In genomic region chr10:98427011-98427515, GRCh38 we compare ENCODE assay signal across 29 cellular contexts.
"Had no signal": no experiment of that assay in that cellular context is flagged by ENCODE, and none has a peak within 500 bp of the region (broad histone marks: within the 10 kb centered on the region; RNA-seq: fewer than 3 reads in every experiment).

No MANE protein-coding gene starts in this region.

- H3K4me3 Mint-ChIP-seq: activated naive CD4-positive, alpha-beta T cell treated with anti-CD3 and anti-CD28 coated beads, Interleukin-2, amount 50 U/mL, for 24 hours; activated T-cell treated with anti-CD3 and anti-CD28 coated beads, Interleukin-2, amount 50 U/mL, for 4 hours; activated T-helper 17 cell treated with anti-CD3 and anti-CD28 coated beads, Interleukin-2, amount 50 U/mL, for 72 hours; dendritic cell treated with granulocyte-macrophage colony-stimulating factor and Interleukin-4, amounts not matched to agents 40 ng/mL and 50 ng/mL, for 4 days; natural killer cell treated with Interleukin-12 subunit alpha and Interleukin-12 subunit beta and Interleukin-15 and Interleukin-18, amount 100 ng/mL, for 72 hours; type B pancreatic cell had no signal

- DNase-seq: activated CD4-positive, alpha-beta T cell treated with anti-CD3 and anti-CD28 coated beads, Interleukin-2, amount 50 U/mL, for 1 hour; activated gamma-delta T cell treated with Interleukin-2 at 50 U/mL for 16 hours; activated T-cell treated with anti-CD3 and anti-CD28 coated beads, Interleukin-2, amount 50 U/mL, for 4 hours; central memory CD4-positive, alpha-beta T cell; effector CD4-positive, alpha-beta T cell; esophagus squamous epithelium; foreskin melanocyte; heart right ventricle; mesendoderm; mucosa of descending colon; retina; stimulated activated CD4-positive, alpha-beta T cell treated with anti-CD3 and anti-CD28 coated beads, Interleukin-15, amount 100 ng/mL, for 24 hours; stimulated activated CD4-positive, alpha-beta T cell treated with anti-CD3 and anti-CD28 coated beads, Interleukin-2, amount 100 ng/mL, for 24 hours; stimulated activated naive CD4-positive, alpha-beta T cell treated with Interleukin-2 at 50 U/mL for 16 hours; T-helper 2 cell; uterus had no signal

- ATAC-seq: activated T-cell treated with anti-CD3 and anti-CD28 coated beads, Interleukin-2, amount 50 U/mL, for 4 hours; activated T-helper 17 cell treated with anti-CD3 and anti-CD28 coated beads, Interleukin-2, amount 50 U/mL, for 72 hours; heart right ventricle; left lobe of liver; mucosa of descending colon; natural killer cell treated with Interleukin-12 subunit alpha and Interleukin-12 subunit beta and Interleukin-15 and Interleukin-18, amount 100 ng/mL, for 72 hours; pancreas had no signal

- H3K9me3 ChIP-seq: esophagus squamous epithelium, mucosa of descending colon, pancreas, prostate gland, thoracic aorta, uterus had no signal

- H3K36me3 ChIP-seq: breast epithelium, uterus had no signal

- H3K4me1 ChIP-seq: breast epithelium, pancreas, prostate gland, uterus had no signal

- H3K4me3 ChIP-seq: breast epithelium, esophagus squamous epithelium, heart right ventricle, lung, mucosa of descending colon, pancreas, prostate gland, thoracic aorta, uterus had no signal

- FAIRE-seq: endometrium, pancreas had no signal

- H3K27ac Mint-ChIP-seq: activated T-helper 17 cell treated with anti-CD3 and anti-CD28 coated beads, Interleukin-2, amount 50 U/mL, for 72 hours; dendritic cell treated with granulocyte-macrophage colony-stimulating factor and Interleukin-4, amounts not matched to agents 40 ng/mL and 50 ng/mL, for 4 days; natural killer cell treated with Interleukin-12 subunit alpha and Interleukin-12 subunit beta and Interleukin-15 and Interleukin-18, amount 100 ng/mL, for 72 hours; type B pancreatic cell had no signal

- H3K27ac ChIP-seq: breast epithelium, epithelial cell of prostate, esophagus squamous epithelium, heart right ventricle, pancreas, prostate gland, thoracic aorta, uterus had no signal

- H3K9me3 Mint-ChIP-seq: activated naive CD4-positive, alpha-beta T cell treated with anti-CD3 and anti-CD28 coated beads, Interleukin-2, amount 50 U/mL, for 24 hours; activated T-cell treated with anti-CD3 and anti-CD28 coated beads, Interleukin-2, amount 50 U/mL, for 4 hours; activated T-helper 17 cell treated with anti-CD3 and anti-CD28 coated beads, Interleukin-2, amount 50 U/mL, for 72 hours; dendritic cell treated with granulocyte-macrophage colony-stimulating factor and Interleukin-4, amounts not matched to agents 40 ng/mL and 50 ng/mL, for 4 days; natural killer cell treated with Interleukin-12 subunit alpha and Interleukin-12 subunit beta and Interleukin-15 and Interleukin-18, amount 100 ng/mL, for 72 hours; type B pancreatic cell had no signal

- H3K27me3 Mint-ChIP-seq: activated naive CD4-positive, alpha-beta T cell treated with anti-CD3 and anti-CD28 coated beads, Interleukin-2, amount 50 U/mL, for 24 hours; activated T-helper 17 cell treated with anti-CD3 and anti-CD28 coated beads, Interleukin-2, amount 50 U/mL, for 72 hours; dendritic cell treated with granulocyte-macrophage colony-stimulating factor and Interleukin-4, amounts not matched to agents 40 ng/mL and 50 ng/mL, for 4 days; natural killer cell treated with Interleukin-12 subunit alpha and Interleukin-12 subunit beta and Interleukin-15 and Interleukin-18, amount 100 ng/mL, for 72 hours; type B pancreatic cell had no signal

- H3K4me1 Mint-ChIP-seq: activated naive CD4-positive, alpha-beta T cell treated with anti-CD3 and anti-CD28 coated beads, Interleukin-2, amount 50 U/mL, for 24 hours had no signal

- H3K27me3 ChIP-seq: breast epithelium, esophagus squamous epithelium, heart right ventricle, pancreas, uterus had no signal
